ENCODE assay signal across 30 cellular contexts in genomic region chr11:130217632-130218031, GRCh38. TPM values are rescaled to one million over a fixed set of nuclear protein-coding genes. Genes with fewer than 3 reads are reported as not detected.
A peak's percentile ranks its signal among the peaks of the same experiment; 100 is the strongest.
DNase-seq lines count a peak whose midpoint lies in the region; ATAC-seq, FAIRE-seq and TF ChIP-seq lines count a peak whose summit lies in the region.
"Had no signal": no experiment of that assay in that cellular context is flagged by ENCODE, and none has a peak within 500 bp of the region (broad histone marks: within the 10 kb centered on the region; RNA-seq: fewer than 3 reads in every experiment).

No MANE protein-coding gene starts in this region.

- no peak for TF ChIP-seq CTCF in liver (IDR thresholded peaks at IDR 0.05; ENCODE audit: low read depth, low read length, missing input control)
- no peak for TF ChIP-seq CTCF in HepG2 (CRISPR knock-in tag; IDR thresholded peaks at IDR 0.05)
- TF ChIP-seq CTCF in osteocyte (IDR thresholded peaks at IDR 0.05), result no peak
- TF ChIP-seq CTCF in suprapubic skin (IDR thresholded peaks at IDR 0.05), result no peak

- intact Hi-C loops in HepG2 (cut with micrococcal nuclease; ENCODE audit: unreplicated experiment), result no loop called here

- DNase-seq in HepG2 (ENCODE audit: low spot score) (no peak), iPS-NIHi7 (ENCODE audit: extremely low spot score) (peak; percentile 17), osteocyte (ENCODE audit: extremely low spot score, unreplicated experiment) (peak; percentile 62), suprapubic skin (ENCODE audit: low spot score in 2 of 2) (no peak)
- DNase-seq in activated CD4-positive, alpha-beta T cell treated with anti-CD3 and anti-CD28 coated beads, Interleukin-2, amount 50 U/mL, for 4 hours, result no peak
- no peak for DNase-seq in CD8-positive, alpha-beta memory T cell
- no peak for DNase-seq in activated naive CD4-positive, alpha-beta T cell treated with anti-CD3 and anti-CD28 coated beads, Interleukin-2, amount 50 U/mL, for 72 hours (ENCODE audit: low spot score in 2 of 2)
- DNase-seq: activated CD4-positive, alpha-beta T cell treated with anti-CD3 and anti-CD28 coated beads, Interleukin-2, amount 50 U/mL, for 48 hours; activated gamma-delta T cell treated with Interleukin-2 at 50 U/mL for 16 hours; activated T-cell treated with anti-CD3 and anti-CD28 coated beads for 4 hours; AML-193; CD4-positive, alpha-beta T cell; effector CD8-positive, alpha-beta T cell; Kasumi-1; left ventricle myocardium inferior; NCI-H1436; NCI-H2081; NCI-H526 treated with DMSO at 0.1 percent for 48 hours; PC-9; SK-N-SH; stimulated activated naive CD4-positive, alpha-beta T cell treated with Interleukin-2 at 50 U/mL for 16 hours; T-helper 17 cell had no signal

- no peaks in the 10 kb centered on the region for H3K79me2 ChIP-seq in HepG2 (ENCODE audit: insufficient read depth, low read length)

- no peak overlapping the region for H3K27ac ChIP-seq in liver (ENCODE audit: low read depth in 1 of 2, low read length in 2 of 2)
- no peak overlapping the region for H3K27ac ChIP-seq in HepG2 (ENCODE audit: extremely low read length, insufficient read depth, low read length)
- H3K27ac ChIP-seq in suprapubic skin, result no peak overlapping the region
- no peak overlapping the region for H3K27ac ChIP-seq in CD8-positive, alpha-beta memory T cell (ENCODE audit: low read depth, low read length)
- H3K27ac ChIP-seq: ascending aorta, coronary artery, left ventricle myocardium inferior, PC-9, skin epidermis had no signal

- POLR2A ChIA-PET in HepG2 (lab: Yijun Ruan, JAX), result no interaction called here
- POLR2A ChIA-PET in CD8-positive, alpha-beta memory T cell (lab: Charles Lee), result no interaction called here

- peaks cover 10% of the 10 kb centered on the region for H3K4me1 Mint-ChIP-seq in osteocyte (ENCODE audit: unreplicated experiment)
- peaks cover under 1 to 6% (median 5%) of the 10 kb centered on the region in 3 donors for H3K4me1 Mint-ChIP-seq in CD8-positive, alpha-beta memory T cell

- no peak overlapping the region for H3K4me3 Mint-ChIP-seq in osteocyte (ENCODE audit: unreplicated experiment)
- H3K4me3 Mint-ChIP-seq in CD8-positive, alpha-beta memory T cell, result peak overlapping the region in 1 of 7 donors; percentile 74
- H3K4me3 Mint-ChIP-seq: CD4-positive, alpha-beta T cell; naive thymus-derived CD8-positive, alpha-beta T cell; T-helper 17 cell had no signal

- no peaks in the 10 kb centered on the region for H3K27me3 ChIP-seq in liver (ENCODE audit: control insufficient read depth in 4 of 4, insufficient read depth in 4 of 4, low read length in 3 of 4)
- peaks cover 0 to 25% of the 10 kb centered on the region in 2 experiments; a peak in 4 of 5 replicates for H3K27me3 ChIP-seq in HepG2 (ENCODE audit: control insufficient read depth in 1 of 2, insufficient read depth in 2 of 2, low read length in 2 of 2)
- H3K27me3 ChIP-seq in suprapubic skin, result no peaks in the 10 kb centered on the region
- no peaks in the 10 kb centered on the region for H3K27me3 ChIP-seq in CD8-positive, alpha-beta memory T cell (ENCODE audit: insufficient read depth, low read length, poor library complexity, severe bottlenecking)
- H3K27me3 ChIP-seq: ascending aorta had no signal

- H3K4me1 ChIP-seq in liver (ENCODE audit: control insufficient read depth in 4 of 4, insufficient read depth in 4 of 4, low read length in 3 of 4) (peaks cover 0 to 3% (median 0%) of the 10 kb centered on the region in 4 donors), HepG2 (ENCODE audit: insufficient read depth, low read length) (peaks cover 32% of the 10 kb centered on the region), suprapubic skin (peaks cover 11% of the 10 kb centered on the region)
- H3K4me1 ChIP-seq in CD8-positive, alpha-beta memory T cell (ENCODE audit: insufficient read depth, low read length), result peaks cover 8% of the 10 kb centered on the region
- H3K4me1 ChIP-seq: ascending aorta had no signal

- H3K36me3 ChIP-seq in liver (ENCODE audit: control insufficient read depth in 4 of 4, insufficient read depth in 3 of 4, low read depth in 1 of 4, low read length in 3 of 4), result no peaks in the 10 kb centered on the region
- H3K36me3 ChIP-seq in HepG2 (replicated peaks in 1 of 2; ENCODE audit: control insufficient read depth in 1 of 2, insufficient read depth in 2 of 2, low read length in 2 of 2), result no peaks in the 10 kb centered on the region
- H3K36me3 ChIP-seq in suprapubic skin, result no peaks in the 10 kb centered on the region
- H3K36me3 ChIP-seq in CD8-positive, alpha-beta memory T cell (ENCODE audit: insufficient read depth, low read length), result no peaks in the 10 kb centered on the region
- H3K36me3 ChIP-seq: ascending aorta, left ventricle myocardium inferior had no signal

- H3K36me3 Mint-ChIP-seq in osteocyte (ENCODE audit: unreplicated experiment), result no peaks in the 10 kb centered on the region
- no peaks in the 10 kb centered on the region for H3K36me3 Mint-ChIP-seq in CD8-positive, alpha-beta memory T cell
- no peaks in the 10 kb centered on the region for H3K36me3 Mint-ChIP-seq in activated naive CD4-positive, alpha-beta T cell treated with anti-CD3 and anti-CD28 coated beads, Interleukin-2, amount 50 U/mL, for 72 hours
- H3K36me3 Mint-ChIP-seq: naive thymus-derived CD8-positive, alpha-beta T cell had no signal

- H3K27ac Mint-ChIP-seq in osteocyte (ENCODE audit: unreplicated experiment), result no peak overlapping the region
- peak overlapping the region in 1 of 8 donors; percentile 74 for H3K27ac Mint-ChIP-seq in CD8-positive, alpha-beta memory T cell
- no peak overlapping the region for H3K27ac Mint-ChIP-seq in activated naive CD4-positive, alpha-beta T cell treated with anti-CD3 and anti-CD28 coated beads, Interleukin-2, amount 50 U/mL, for 72 hours
- H3K27ac Mint-ChIP-seq: CD4-positive, alpha-beta T cell; naive thymus-derived CD8-positive, alpha-beta T cell; T-helper 17 cell had no signal

- 83% methylated on average over 7 of the region's 7 CpGs for WGBS in liver
- 43% methylated on average over 4 of the region's 7 CpGs for WGBS in HepG2 (ENCODE audit: low lambda C conversion rate)
- 83% methylated on average over 7 of the region's 7 CpGs for WGBS in suprapubic skin

- CTCF ChIA-PET in HepG2 (lab: Yijun Ruan, JAX; ENCODE audit: low intra/inter-chr PET ratio, low total read pairs), result no interaction called here
- CTCF ChIA-PET in CD8-positive, alpha-beta memory T cell (lab: Charles Lee), result no interaction called here

- H2AFZ ChIP-seq in HepG2 (ENCODE audit: low read length), result no peak overlapping the region
- H2AFZ ChIP-seq: PC-9 had no signal

- no peaks in the 10 kb centered on the region for H4K20me1 ChIP-seq in HepG2 (ENCODE audit: insufficient read depth, low read length)

- no peak for FAIRE-seq in HepG2 (lab: Jason Lieb, UNC)
- FAIRE-seq: H54 had no signal

- TF ChIP-seq EP300 in HepG2 (IDR thresholded peaks at IDR 0.05; ENCODE audit: low read depth in 2 of 2, low read length in 2 of 2), result no peak
- TF ChIP-seq EP300 in HepG2 (CRISPR knock-in tag; IDR thresholded peaks at IDR 0.05; ENCODE audit: borderline replicate concordance), result no peak
- TF ChIP-seq EP300 in suprapubic skin (IDR thresholded peaks at IDR 0.05), result no peak

- H3K4me2 ChIP-seq in HepG2 (ENCODE audit: low read depth, low read length), result no peak overlapping the region
- H3K4me2 ChIP-seq: PC-9, SK-N-SH had no signal

- in situ Hi-C loops in HepG2 (cut with HindIII; ENCODE audit: extremely low pct_ligation_motif_present, low pct_unique_long_range_greater_than_20kb), result loop anchor here (10.0 to 25.0 kb wide), 3 partner anchors 147 to 670 kb away; no protein-coding TSS in a partner anchor

- TF ChIP-seq POLR2A in HepG2 (IDR thresholded peaks at IDR 0.05; ENCODE audit: insufficient read depth in 1 of 2, low read depth in 2 of 2, low read length in 2 of 2) (no peak), suprapubic skin (IDR thresholded peaks at IDR 0.05) (no peak)

- H3K9me3 ChIP-seq in liver (ENCODE audit: control insufficient read depth in 4 of 4, low read length in 3 of 4), result no peaks in the 10 kb centered on the region
- H3K9me3 ChIP-seq in HepG2 (ENCODE audit: low read length), result no peaks in the 10 kb centered on the region
- no peaks in the 10 kb centered on the region for H3K9me3 ChIP-seq in suprapubic skin
- H3K9me3 ChIP-seq in CD8-positive, alpha-beta memory T cell (ENCODE audit: low read length), result no peaks in the 10 kb centered on the region
- H3K9me3 ChIP-seq: ascending aorta, left ventricle myocardium inferior, SK-N-SH had no signal

- no peak overlapping the region for H3K4me3 ChIP-seq in liver (ENCODE audit: low read depth in 1 of 3, low read length in 3 of 3)
- no peak overlapping the region for H3K4me3 ChIP-seq in HepG2 (replicated peaks in 1 of 3; ENCODE audit: insufficient read depth in 1 of 3, low read depth in 2 of 3, low read length in 3 of 3)
- no peak overlapping the region for H3K4me3 ChIP-seq in suprapubic skin
- no peak overlapping the region for H3K4me3 ChIP-seq in CD8-positive, alpha-beta memory T cell (ENCODE audit: low read length)
- H3K4me3 ChIP-seq: ascending aorta, coronary artery, left ventricle myocardium inferior, PC-9, skin epidermis had no signal

- no TSS peak for BruUV-seq in HepG2 (replicated peaks; lab: Mats Ljungman, UMichigan)

- H3K9ac ChIP-seq in liver (ENCODE audit: low read depth in 1 of 2, low read length in 2 of 2), result no peak overlapping the region
- no peak overlapping the region for H3K9ac ChIP-seq in HepG2 (ENCODE audit: insufficient read depth, low read depth, low read length)
- H3K9ac ChIP-seq: SK-N-SH had no signal

- ATAC-seq in HepG2, result no peak
- no peak for ATAC-seq in activated naive CD4-positive, alpha-beta T cell treated with anti-CD3 and anti-CD28 coated beads, Interleukin-2, amount 50 U/mL, for 72 hours
- ATAC-seq: activated CD4-positive, CD25-positive, alpha-beta regulatory T cell treated with anti-CD3 and anti-CD28 coated beads, Interleukin-2, amount 50 U/mL, for 24 hours; naive thymus-derived CD8-positive, alpha-beta T cell; Right ventricle myocardium inferior; T-helper 17 cell had no signal

- TF ChIP-seq RAD21 in liver (IDR thresholded peaks at IDR 0.05), result no peak
- TF ChIP-seq RAD21 in HepG2 (CRISPR knock-in tag; IDR thresholded peaks at IDR 0.05), result no peak

- peaks cover 14% of the 10 kb centered on the region for H3K27me3 Mint-ChIP-seq in osteocyte (ENCODE audit: unreplicated experiment)
- H3K27me3 Mint-ChIP-seq in CD8-positive, alpha-beta memory T cell, result peaks cover 4% of the 10 kb centered on the region in 2 donors
- H3K27me3 Mint-ChIP-seq: CD4-positive, alpha-beta T cell had no signal

- no peaks in the 10 kb centered on the region for H3K9me3 Mint-ChIP-seq in osteocyte (ENCODE audit: unreplicated experiment)
- H3K9me3 Mint-ChIP-seq in CD8-positive, alpha-beta memory T cell, result no peaks in the 10 kb centered on the region
- no peaks in the 10 kb centered on the region for H3K9me3 Mint-ChIP-seq in activated naive CD4-positive, alpha-beta T cell treated with anti-CD3 and anti-CD28 coated beads, Interleukin-2, amount 50 U/mL, for 72 hours
- H3K9me3 Mint-ChIP-seq: CD4-positive, alpha-beta T cell; naive thymus-derived CD8-positive, alpha-beta T cell had no signal

RNA-seq across cellular contexts. Expression of gene ST14, which starts 58.0 kb away (rescaled TPM):
- total RNA-seq in liver (1 to 10 TPM; 2.8 to 5.9 TPM), HepG2 (2016; rRNA removed; fragmentation: Illumina TruSeq; extraction: Trizol) (0.69 and 1.4 TPM in 2 replicates), osteocyte (not detected in 2 replicates), suprapubic skin (100 to 1,000 TPM in 1 of 4 donors, 10 to 100 TPM in 3; 71.9 to 109 (median 84.6) TPM)
- polyA plus RNA-seq in liver (1 to 10 TPM; 4.0 to 5.0 TPM), HepG2 (2011; rRNA removed) (0.88 and 1.1 TPM in 2 replicates)
- total RNA-seq in HepG2 (2016; cell fraction: cytosol; rRNA removed; fragmentation: Illumina TruSeq; extraction: Trizol; ENCODE audit: low read depth), result 0.26 and 0.30 TPM in 2 replicates
- 0.55 and 1.3 TPM in 2 replicates for total RNA-seq in HepG2 (2016; cell fraction: insoluble cytoplasmic fraction; rRNA removed; fragmentation: Illumina TruSeq; extraction: Trizol)
- 0.65 and 0.72 TPM in 2 replicates for total RNA-seq in HepG2 (2016; cell fraction: membrane; rRNA removed; fragmentation: Illumina TruSeq; extraction: Trizol)
- total RNA-seq in HepG2 (2016; cell fraction: nucleus; rRNA removed; fragmentation: Illumina TruSeq; extraction: Trizol), result 0.94 and 0.99 TPM in 2 replicates
- polyA plus RNA-seq in HepG2 (2011; cell fraction: cytosol; rRNA removed), result 0.90 and 1.3 TPM in 2 replicates
- 2.7 and 3.0 TPM in 2 replicates for polyA plus RNA-seq in HepG2 (2011; cell fraction: nucleus; rRNA removed)
- 0.76 and 1.3 TPM in 2 replicates for polyA plus RNA-seq in HepG2 (2012)
- 0.14 and 0.15 TPM in 2 replicates for polyA plus RNA-seq in HepG2 (2016; cell fraction: cytosol; fragmentation: Illumina TruSeq; extraction: Trizol; ENCODE audit: low read depth)
- 0.84 and 1.1 TPM in 2 replicates for polyA plus RNA-seq in HepG2 (2016; cell fraction: insoluble cytoplasmic fraction; fragmentation: Illumina TruSeq; extraction: Trizol; ENCODE audit: low read depth)
- polyA plus RNA-seq in HepG2 (2016; cell fraction: membrane; fragmentation: Illumina TruSeq; extraction: Trizol; ENCODE audit: low read depth), result 0.31 and 0.55 TPM in 2 replicates
- polyA plus RNA-seq in HepG2 (2016; cell fraction: nucleus; fragmentation: Illumina TruSeq; extraction: Trizol; ENCODE audit: insufficient read depth, low read depth), result 2.0 and 2.6 TPM in 2 replicates
- polyA minus RNA-seq in HepG2 (2011; rRNA and poly(A)+ RNA removed; ENCODE audit: low replicate concordance), result 2.0 and 3.1 TPM in 2 replicates
- polyA minus RNA-seq in HepG2 (2011; cell fraction: cytosol; rRNA and poly(A)+ RNA removed), result 0.62 and 0.79 TPM in 2 replicates
- 0.64 and 0.87 TPM in 2 replicates for polyA minus RNA-seq in HepG2 (2011; cell fraction: nucleus; rRNA and poly(A)+ RNA removed)
- total RNA-seq in CD8-positive, alpha-beta memory T cell, result under 1 TPM; 0.18 to 0.35 TPM
- polyA plus RNA-seq in CD8-positive, alpha-beta memory T cell, result not detected
- total RNA-seq in activated naive CD4-positive, alpha-beta T cell treated with anti-CD3 and anti-CD28 coated beads, Interleukin-2, amount 50 U/mL, for 72 hours, result under 1 TPM in 1 of 2 donors, not detected in 1; 0.10 TPM
- polyA plus RNA-seq: naive thymus-derived CD8-positive, alpha-beta T cell; SK-N-SH had no signal

Comparison
In these comparisons a context has a peak if more than half of its experiments do, and no peak if none do; other contexts are left out.
1. DNase-seq: peak in iPS-NIHi7 (single experiment) and osteocyte (single experiment); none in HepG2 (single experiment), activated CD4-positive, alpha-beta T cell treated with anti-CD3 and anti-CD28 coated beads, Interleukin-2, amount 50 U/mL, for 4 hours (0 of 2), suprapubic skin (0 of 2), CD8-positive, alpha-beta memory T cell (0 of 5) and activated naive CD4-positive, alpha-beta T cell treated with anti-CD3 and anti-CD28 coated beads, Interleukin-2, amount 50 U/mL, for 72 hours (0 of 2).
2. RNA of gene ST14, which starts 58.0 kb away (total RNA-seq): 71.9 to 109 TPM in suprapubic skin; 2.8 to 5.9 TPM in liver, 0.26 to 1.4 TPM in HepG2, 0.18 to 0.35 TPM in CD8-positive, alpha-beta memory T cell, 0.10 TPM in activated naive CD4-positive, alpha-beta T cell treated with anti-CD3 and anti-CD28 coated beads, Interleukin-2, amount 50 U/mL, for 72 hours and not detected in osteocyte; every median in the first group is over 10 times any median in the second.